23 cellular contexts compared by ENCODE assay signal in genomic region chr3:58425782-58426181, GRCh38.
"Had no signal": no experiment of that assay in that cellular context is flagged by ENCODE, and none has a peak within 500 bp of the region (broad histone marks: within the 10 kb centered on the region; RNA-seq: fewer than 3 reads in every experiment).

No MANE protein-coding gene starts in this region.

- DNase-seq: activated B cell treated with CpG ODN at 0.5 μM for 24 hours; activated CD4-positive, alpha-beta T cell treated with anti-CD3 and anti-CD28 coated beads, Interleukin-2, amount 50 U/mL, for 48 hours; activated gamma-delta T cell treated with Interleukin-2 at 50 U/mL for 16 hours; colonic mucosa; foreskin fibroblast; kidney glomerular epithelial cell; left ventricle myocardium superior; occipital lobe; right cardiac atrium; SJCRH30; small intestine; stimulated activated CD4-positive, alpha-beta T cell treated with anti-CD3 and anti-CD28 coated beads, Interleukin-4, amount 100 ng/mL, for 24 hours; stimulated activated naive CD8-positive, alpha-beta T cell treated with anti-CD3 and anti-CD28 coated beads, Interleukin-15, amount 100 ng/mL, for 72 hours; SW 1271; testis; upper lobe of left lung had no signal

- H3K27me3 ChIP-seq: ascending aorta, colonic mucosa, SJCRH30, testis, upper lobe of left lung had no signal

- FAIRE-seq: bronchial epithelial cell, endothelial cell of umbilical vein, small intestine had no signal

- H3K4me1 Mint-ChIP-seq: stimulated activated naive CD8-positive, alpha-beta T cell treated with anti-CD3 and anti-CD28 coated beads, Interleukin-15, amount 100 ng/mL, for 72 hours had no signal

- H3K27me3 Mint-ChIP-seq: activated B cell treated with CpG ODN at 0.5 μM for 24 hours; memory B cell; natural killer cell treated with Interleukin-12 subunit alpha and Interleukin-12 subunit beta and Interleukin-15 and Interleukin-18, amount 100 ng/mL, for 72 hours; stimulated activated naive CD8-positive, alpha-beta T cell treated with anti-CD3 and anti-CD28 coated beads, Interleukin-15, amount 100 ng/mL, for 72 hours had no signal

- H3K4me1 ChIP-seq: ascending aorta, colonic mucosa, SJCRH30, testis had no signal

- H3K27ac ChIP-seq: ascending aorta, colonic mucosa, prostate gland, SJCRH30 had no signal

- H3K4me3 Mint-ChIP-seq: activated B cell treated with CpG ODN at 0.5 μM for 24 hours; memory B cell; natural killer cell treated with Interleukin-12 subunit alpha and Interleukin-12 subunit beta and Interleukin-15 and Interleukin-18, amount 100 ng/mL, for 72 hours; stimulated activated naive CD8-positive, alpha-beta T cell treated with anti-CD3 and anti-CD28 coated beads, Interleukin-15, amount 100 ng/mL, for 72 hours; T-helper 2 cell treated with Interferon-gamma antibody and Interleukin-4, amounts not matched to agents 5 μg/mL and 100 μg/mL, for 36 hours had no signal

- H3K9me3 Mint-ChIP-seq: activated B cell treated with CpG ODN at 0.5 μM for 24 hours; memory B cell; natural killer cell treated with Interleukin-12 subunit alpha and Interleukin-12 subunit beta and Interleukin-15 and Interleukin-18, amount 100 ng/mL, for 72 hours; stimulated activated naive CD8-positive, alpha-beta T cell treated with anti-CD3 and anti-CD28 coated beads, Interleukin-15, amount 100 ng/mL, for 72 hours; T-helper 2 cell treated with Interferon-gamma antibody and Interleukin-4, amounts not matched to agents 5 μg/mL and 100 μg/mL, for 36 hours had no signal

- H3K9me3 ChIP-seq: ascending aorta, colonic mucosa, prostate gland, SJCRH30, testis, upper lobe of left lung had no signal

- H3K27ac Mint-ChIP-seq: natural killer cell treated with Interleukin-12 subunit alpha and Interleukin-12 subunit beta and Interleukin-15 and Interleukin-18, amount 100 ng/mL, for 72 hours; T-helper 2 cell treated with Interferon-gamma antibody and Interleukin-4, amounts not matched to agents 5 μg/mL and 100 μg/mL, for 36 hours had no signal

- H3K4me3 ChIP-seq: ascending aorta, colonic mucosa, prostate gland, SJCRH30, testis, upper lobe of left lung had no signal

- ATAC-seq: left ventricle myocardium superior; natural killer cell treated with Interleukin-12 subunit alpha and Interleukin-12 subunit beta and Interleukin-15 and Interleukin-18, amount 100 ng/mL, for 72 hours; right cardiac atrium; stimulated activated naive CD8-positive, alpha-beta T cell treated with anti-CD3 and anti-CD28 coated beads, Interleukin-15, amount 100 ng/mL, for 72 hours had no signal
